9 cellular contexts compared by ENCODE assay signal in the genomic region with DNA sequence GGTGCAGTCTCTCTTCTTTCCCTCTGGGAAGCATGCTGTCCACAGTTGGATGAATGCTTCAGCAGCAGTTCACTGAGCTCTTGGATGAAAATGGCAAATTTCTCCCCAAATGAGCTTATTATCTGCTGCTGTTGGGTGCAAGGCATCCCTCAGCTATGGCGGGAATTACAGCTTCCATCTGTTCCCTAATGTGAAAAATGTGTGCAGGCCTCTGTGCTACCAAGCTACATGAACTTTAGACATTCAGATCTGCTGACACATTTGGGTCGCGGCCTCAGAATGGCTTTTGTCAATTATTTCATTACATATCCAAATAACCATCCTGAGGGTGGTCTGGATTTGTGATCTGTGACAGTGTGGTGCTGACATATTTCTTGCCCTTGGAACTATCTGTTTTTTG.
"Had no signal": no experiment of that assay in that cellular context is flagged by ENCODE, and none has a peak within 500 bp of the region (broad histone marks: within the 10 kb centered on the region; RNA-seq: fewer than 3 reads in every experiment).

No MANE protein-coding gene starts in this region.

- H3K27ac Mint-ChIP-seq: activated CD4-positive, alpha-beta memory T cell treated with anti-CD3 and anti-CD28 coated beads, Interleukin-2, amount 10 ng/mL, durations not matched to agents 7 days and 5 days; activated CD4-positive, alpha-beta T cell treated with anti-CD3 and anti-CD28 coated beads for 36 hours; activated naive CD4-positive, alpha-beta T cell treated with anti-CD3 and anti-CD28 coated beads, Interleukin-2, amount 10 ng/mL, durations not matched to agents 7 days and 5 days; activated T-cell treated with anti-CD3 and anti-CD28 coated beads, Interleukin-2, amount 50 U/mL, for 24 hours; endodermal cell; stimulated activated memory B cell treated with anti-CD40 and anti-IgM and Interleukin-4, amounts not matched to agents 10 μg/mL and 1 μg/mL and 100 μg/mL, for 72 hours had no signal

- H3K36me3 Mint-ChIP-seq: activated naive CD4-positive, alpha-beta T cell treated with anti-CD3 and anti-CD28 coated beads, Interleukin-2, amount 10 ng/mL, durations not matched to agents 7 days and 5 days; stimulated activated memory B cell treated with anti-CD40 and anti-IgM and Interleukin-4, amounts not matched to agents 10 μg/mL and 1 μg/mL and 100 μg/mL, for 72 hours had no signal

- H3K27me3 ChIP-seq: pancreas had no signal

- H3K4me3 ChIP-seq: pancreas had no signal

- H3K36me3 ChIP-seq: pancreas had no signal

- H3K9me3 Mint-ChIP-seq: activated CD4-positive, alpha-beta memory T cell treated with anti-CD3 and anti-CD28 coated beads, Interleukin-2, amount 10 ng/mL, durations not matched to agents 7 days and 5 days; activated naive CD4-positive, alpha-beta T cell treated with anti-CD3 and anti-CD28 coated beads, Interleukin-2, amount 10 ng/mL, durations not matched to agents 7 days and 5 days; activated T-cell treated with anti-CD3 and anti-CD28 coated beads, Interleukin-2, amount 50 U/mL, for 24 hours; endodermal cell; stimulated activated memory B cell treated with anti-CD40 and anti-IgM and Interleukin-4, amounts not matched to agents 10 μg/mL and 1 μg/mL and 100 μg/mL, for 72 hours had no signal

- H3K9me3 ChIP-seq: pancreas had no signal

- ATAC-seq: activated CD4-positive, alpha-beta T cell treated with anti-CD3 and anti-CD28 coated beads for 36 hours; pancreas; stimulated activated memory B cell treated with anti-CD40 and anti-IgM and Interleukin-4, amounts not matched to agents 10 μg/mL and 1 μg/mL and 100 μg/mL, for 72 hours had no signal

- H3K4me3 Mint-ChIP-seq: activated CD4-positive, alpha-beta memory T cell treated with anti-CD3 and anti-CD28 coated beads, Interleukin-2, amount 10 ng/mL, durations not matched to agents 7 days and 5 days; activated CD4-positive, alpha-beta T cell treated with anti-CD3 and anti-CD28 coated beads for 36 hours; activated naive CD4-positive, alpha-beta T cell treated with anti-CD3 and anti-CD28 coated beads, Interleukin-2, amount 10 ng/mL, durations not matched to agents 7 days and 5 days; activated T-cell treated with anti-CD3 and anti-CD28 coated beads, Interleukin-2, amount 50 U/mL, for 24 hours; endodermal cell; stimulated activated memory B cell treated with anti-CD40 and anti-IgM and Interleukin-4, amounts not matched to agents 10 μg/mL and 1 μg/mL and 100 μg/mL, for 72 hours had no signal

- DNase-seq: activated CD4-positive, alpha-beta memory T cell treated with anti-CD3 and anti-CD28 coated beads, Interleukin-2, amount 10 ng/mL, durations not matched to agents 7 days and 5 days; activated CD4-positive, alpha-beta T cell treated with anti-CD3 and anti-CD28 coated beads for 36 hours; activated naive CD4-positive, alpha-beta T cell treated with anti-CD3 and anti-CD28 coated beads, Interleukin-2, amount 10 ng/mL, durations not matched to agents 7 days and 5 days; activated T-cell treated with anti-CD3 and anti-CD28 coated beads, Interleukin-2, amount 50 U/mL, for 24 hours; endodermal cell; islet precursor cell; midbrain; pancreas had no signal

- H3K27me3 Mint-ChIP-seq: activated CD4-positive, alpha-beta memory T cell treated with anti-CD3 and anti-CD28 coated beads, Interleukin-2, amount 10 ng/mL, durations not matched to agents 7 days and 5 days; activated CD4-positive, alpha-beta T cell treated with anti-CD3 and anti-CD28 coated beads for 36 hours; activated naive CD4-positive, alpha-beta T cell treated with anti-CD3 and anti-CD28 coated beads, Interleukin-2, amount 10 ng/mL, durations not matched to agents 7 days and 5 days; stimulated activated memory B cell treated with anti-CD40 and anti-IgM and Interleukin-4, amounts not matched to agents 10 μg/mL and 1 μg/mL and 100 μg/mL, for 72 hours had no signal

- H3K4me1 Mint-ChIP-seq: stimulated activated memory B cell treated with anti-CD40 and anti-IgM and Interleukin-4, amounts not matched to agents 10 μg/mL and 1 μg/mL and 100 μg/mL, for 72 hours had no signal
